In the genomic region with DNA sequence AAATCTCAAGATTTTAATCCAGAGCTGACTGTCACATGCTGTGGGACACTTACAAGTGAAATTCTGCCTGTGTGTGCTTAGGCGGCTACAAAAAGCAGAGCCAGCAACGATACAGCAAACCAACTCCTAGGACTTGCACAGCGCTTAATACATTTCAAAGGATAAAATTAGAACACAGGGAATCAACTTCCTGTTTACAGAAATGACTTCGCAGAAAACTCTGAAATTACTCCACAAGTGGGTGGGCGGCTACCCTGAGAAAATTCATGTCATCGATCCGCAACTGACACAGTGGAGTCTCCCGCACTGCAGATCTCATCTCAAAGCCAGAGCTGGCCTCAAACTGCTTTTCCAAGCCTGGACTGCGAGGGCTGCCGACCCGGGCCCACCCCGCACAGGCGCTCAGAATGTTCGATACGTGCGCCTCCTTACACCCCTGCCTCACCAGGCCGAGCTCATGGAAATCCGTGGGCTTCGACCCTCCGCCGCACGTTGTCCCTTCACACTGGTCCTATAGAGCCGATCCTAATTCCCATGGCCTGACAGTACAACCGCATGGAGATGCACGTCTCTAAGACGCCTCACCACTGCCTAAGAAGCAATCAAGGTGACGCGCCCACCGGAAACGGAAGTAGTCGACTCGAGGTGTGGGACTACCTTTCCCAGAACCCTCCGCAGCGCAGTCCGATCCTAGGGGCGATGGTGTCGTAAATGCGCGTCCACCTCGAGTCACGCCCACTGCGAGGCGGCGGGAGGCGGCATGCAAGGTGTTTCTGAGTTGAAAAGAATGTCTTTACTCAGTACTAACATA, we compare ENCODE assay signal across 7 cellular contexts. TPM values are rescaled to one million over a fixed set of nuclear protein-coding genes. Genes with fewer than 3 reads are reported as not detected.
DNase-seq lines count a peak whose midpoint lies in the region; ATAC-seq and TF ChIP-seq lines count a peak whose summit lies in the region.

A gene (minus strand): TSS at position 609 of the 811 bp plus-strand sequence. CDS start 5,625 bp downstream, outside the sequence.

- H3K79me2 ChIP-seq in GM23338 (replicated peaks; ENCODE audit: insufficient read depth) = 0 out of 2 replicates have a peak, but pooled peaks cover 13% of the 10 kb centered on the region
- H3K79me2 ChIP-seq in PC-9 (ENCODE audit: low read depth) = peaks cover 16% of the 10 kb centered on the region; the same call in 1 of the 2 replicates

- CTCF ChIA-PET in PC-9 (lab: Charles Lee) = no interaction called here

- 0 out of 3 replicates have a peak, but pooled peaks cover 4% of the 10 kb centered on the region for H3K4me1 Mint-ChIP-seq in GM23338
- peaks cover 4 to 5% of the 10 kb centered on the region in 2 donors for H3K4me1 Mint-ChIP-seq in natural killer cell treated with Interleukin-12 subunit alpha and Interleukin-12 subunit beta and Interleukin-15 and Interleukin-18, amount 100 ng/mL, for 72 hours (ENCODE audit: low read depth in 2 of 2)
- peaks cover 6% of the 10 kb centered on the region for H3K4me1 Mint-ChIP-seq in stimulated activated effector memory CD8-positive, alpha-beta T cell treated with anti-CD3 and anti-CD28 coated beads, Interleukin-12 subunit alpha, Interleukin-12 subunit beta, amount 100 ng/mL, for 72 hours

- H3F3A ChIP-seq in GM23338 (replicated peaks; ENCODE audit: low read depth) (no peaks in the 10 kb centered on the region), PC-9 (ENCODE audit: insufficient read depth, low read depth) (no peaks in the 10 kb centered on the region)

- H3K4me1 ChIP-seq in GM23338 (ENCODE audit: insufficient read depth) (peaks cover 6% of the 10 kb centered on the region; the same call in 1 of the 2 replicates), PC-9 (replicated peaks; ENCODE audit: insufficient read depth) (peaks cover 15% of the 10 kb centered on the region)

- H3K4me3 Mint-ChIP-seq in GM23338 = peak within 1 kb of the TSS; percentile 99
- peak within 1 kb of the TSS; percentile 73 for H3K4me3 Mint-ChIP-seq in natural killer cell treated with Interleukin-12 subunit alpha and Interleukin-12 subunit beta and Interleukin-15 and Interleukin-18, amount 100 ng/mL, for 72 hours
- H3K4me3 Mint-ChIP-seq in stimulated activated effector memory CD8-positive, alpha-beta T cell treated with anti-CD3 and anti-CD28 coated beads, Interleukin-12 subunit alpha, Interleukin-12 subunit beta, amount 100 ng/mL, for 72 hours = peak within 1 kb of the TSS; percentile 46

- H3K9me2 ChIP-seq in GM23338 (ENCODE audit: insufficient read depth) (peaks cover 4% of the 10 kb centered on the region), PC-9 (ENCODE audit: insufficient read depth) (no peaks in the 10 kb centered on the region)

- no peak within 1 kb of the TSS for H3K27ac ChIP-seq in GM23338 (ENCODE audit: low read depth)
- H3K27ac ChIP-seq in PC-9 = peak within 1 kb of the TSS; percentile 48

- peak within 1 kb of the TSS; percentile 84 for H3K4me2 ChIP-seq in GM23338
- H3K4me2 ChIP-seq in PC-9 = peak within 1 kb of the TSS; percentile 92

- H3K9me3 Mint-ChIP-seq in GM23338 = peaks cover 67% of the 10 kb centered on the region
- H3K9me3 Mint-ChIP-seq in natural killer cell treated with Interleukin-12 subunit alpha and Interleukin-12 subunit beta and Interleukin-15 and Interleukin-18, amount 100 ng/mL, for 72 hours = peaks cover 44% of the 10 kb centered on the region
- peaks cover 54% of the 10 kb centered on the region for H3K9me3 Mint-ChIP-seq in stimulated activated effector memory CD8-positive, alpha-beta T cell treated with anti-CD3 and anti-CD28 coated beads, Interleukin-12 subunit alpha, Interleukin-12 subunit beta, amount 100 ng/mL, for 72 hours

- intact Hi-C loops in PC-9 (cut with micrococcal nuclease; ENCODE audit: unreplicated experiment) = no loop called here

- POLR2A ChIA-PET in PC-9 (lab: Charles Lee; ENCODE audit: unreplicated experiment) = interaction anchor here (0.6 kb wide), 1 partner anchor 188 kb away, joined by 6 read pairs; no protein-coding TSS in a partner anchor

- H3K36me3 ChIP-seq in GM23338 (ENCODE audit: insufficient read depth) (no peaks in the 10 kb centered on the region; the same call in 1 of the 2 replicates), PC-9 (ENCODE audit: low read depth) (peaks cover 46% of the 10 kb centered on the region)

- H2AFZ ChIP-seq in GM23338 = peak within 1 kb of the TSS; percentile 80; the same call in 1 of the 2 replicates
- peak within 1 kb of the TSS; percentile 91 for H2AFZ ChIP-seq in PC-9

- peak within 1 kb of the TSS; percentile 71 for H3K4me3 ChIP-seq in GM23338
- peak within 1 kb of the TSS; percentile 64 for H3K4me3 ChIP-seq in PC-9
- H3K4me3 ChIP-seq in foreskin fibroblast (ENCODE audit: low read depth in 1 of 2, low read length in 2 of 2) = peak within 1 kb of the TSS; percentile 80 to 85

- H3K9me3 ChIP-seq in PC-9 (ENCODE audit: insufficient read depth, low read depth) = peaks cover 56% of the 10 kb centered on the region; the same call in 1 of the 2 replicates

- DNase-seq in GM23338 (ENCODE audit: low spot score) (peak; percentile 99), PC-9 (peak; percentile 89 to 96), foreskin fibroblast (peak; percentile 91 to 97)
- DNase-seq in activated effector memory CD4-positive, alpha-beta T cell treated with anti-CD3 and anti-CD28 coated beads, Interleukin-2, amount 50 U/mL, for 16 hours = peak; percentile 80
- DNase-seq in natural killer cell treated with Interleukin-12 subunit alpha and Interleukin-12 subunit beta and Interleukin-15 and Interleukin-18, amount 100 ng/mL, for 72 hours (ENCODE audit: low spot score) = peak; percentile 66
- peak; percentile 3 to 50 for DNase-seq in stimulated activated effector memory CD8-positive, alpha-beta T cell treated with anti-CD3 and anti-CD28 coated beads, Interleukin-12 subunit alpha, Interleukin-12 subunit beta, amount 100 ng/mL, for 72 hours (ENCODE audit: low spot score in 2 of 2)

- TF ChIP-seq CTCF in GM23338 (conservative IDR thresholded peaks at IDR 0.05; ENCODE audit: low read depth in 2 of 2) (no peak), PC-9 (conservative IDR thresholded peaks at IDR 0.05) (no peak), foreskin fibroblast (IDR thresholded peaks at IDR 0.05; ENCODE audit: low read depth, low read length) (no peak)

- ATAC-seq in GM23338 (peak; percentile 100), GM21723 (IDR thresholded peaks at IDR 0.05; ENCODE audit: unreplicated experiment) (no peak)
- ATAC-seq in natural killer cell treated with Interleukin-12 subunit alpha and Interleukin-12 subunit beta and Interleukin-15 and Interleukin-18, amount 100 ng/mL, for 72 hours = peak; percentile 61 to 78
- peak; percentile 62 for ATAC-seq in stimulated activated effector memory CD8-positive, alpha-beta T cell treated with anti-CD3 and anti-CD28 coated beads, Interleukin-12 subunit alpha, Interleukin-12 subunit beta, amount 100 ng/mL, for 72 hours

- H3K27me3 Mint-ChIP-seq in GM23338 (ENCODE audit: insufficient read depth, low read depth, poor library complexity) = peaks cover 15% of the 10 kb centered on the region
- H3K27me3 Mint-ChIP-seq in natural killer cell treated with Interleukin-12 subunit alpha and Interleukin-12 subunit beta and Interleukin-15 and Interleukin-18, amount 100 ng/mL, for 72 hours = peaks cover 0 to 6% of the 10 kb centered on the region in 2 donors

- BruUV-seq in PC-9 (replicated peaks; lab: Mats Ljungman, UMichigan) = no TSS peak

- peak within 1 kb of the TSS; percentile 92 for H3K27ac Mint-ChIP-seq in GM23338
- no peak within 1 kb of the TSS for H3K27ac Mint-ChIP-seq in natural killer cell treated with Interleukin-12 subunit alpha and Interleukin-12 subunit beta and Interleukin-15 and Interleukin-18, amount 100 ng/mL, for 72 hours
- no peak within 1 kb of the TSS for H3K27ac Mint-ChIP-seq in stimulated activated effector memory CD8-positive, alpha-beta T cell treated with anti-CD3 and anti-CD28 coated beads, Interleukin-12 subunit alpha, Interleukin-12 subunit beta, amount 100 ng/mL, for 72 hours

- no peaks in the 10 kb centered on the region for H3K27me3 ChIP-seq in GM23338 (ENCODE audit: insufficient read depth)
- H3K27me3 ChIP-seq in PC-9 (ENCODE audit: insufficient read depth, low read depth) = peaks cover 32% of the 10 kb centered on the region

- no peaks in the 10 kb centered on the region; the same call in 1 of the 2 replicates for H4K20me1 ChIP-seq in GM23338 (replicated peaks; ENCODE audit: insufficient read depth)
- H4K20me1 ChIP-seq in PC-9 (ENCODE audit: insufficient read depth) = no peaks in the 10 kb centered on the region

- peaks cover 59% of the 10 kb centered on the region for H3K36me3 Mint-ChIP-seq in GM23338 (ENCODE audit: low read depth)
- H3K36me3 Mint-ChIP-seq in natural killer cell treated with Interleukin-12 subunit alpha and Interleukin-12 subunit beta and Interleukin-15 and Interleukin-18, amount 100 ng/mL, for 72 hours = peaks cover 73% of the 10 kb centered on the region
- no peaks in the 10 kb centered on the region for H3K36me3 Mint-ChIP-seq in stimulated activated effector memory CD8-positive, alpha-beta T cell treated with anti-CD3 and anti-CD28 coated beads, Interleukin-12 subunit alpha, Interleukin-12 subunit beta, amount 100 ng/mL, for 72 hours

RNA-seq across cellular contexts. Expression of the gene that starts here (rescaled TPM):
- 4.0 and 5.2 TPM in 2 replicates for total RNA-seq in GM23338 (2014; rRNA removed; shearing (Covaris generic))
- 2.6 and 3.4 TPM in 2 replicates for polyA plus RNA-seq in GM23338 (2016; fragmentation: Nextera tagmentation; extraction: Ambion mirVana)
- total RNA-seq in PC-9 (2021) = 11.3 and 12.3 TPM in 2 replicates
- total RNA-seq in natural killer cell treated with Interleukin-12 subunit alpha and Interleukin-12 subunit beta and Interleukin-15 and Interleukin-18, amount 100 ng/mL, for 72 hours = under 1 TPM in 1 of 2 donors, not detected in 1; 0.24 TPM

Comparison
In these comparisons a context has a peak if more than half of its experiments do, and no peak if none do; other contexts are left out.
1. Peak in DNase-seq and ATAC-seq in natural killer cell treated with Interleukin-12 subunit alpha and Interleukin-12 subunit beta and Interleukin-15 and Interleukin-18, amount 100 ng/mL, for 72 hours; RNA of the gene not detected or under 1 TPM.
2. DNase-seq: peak in every context shown above with its lines; median percentile 99 in GM23338; 94 in foreskin fibroblast; 92 in PC-9; 80 in activated effector memory CD4-positive, alpha-beta T cell treated with anti-CD3 and anti-CD28 coated beads, Interleukin-2, amount 50 U/mL, for 16 hours; 66 in natural killer cell treated with Interleukin-12 subunit alpha and Interleukin-12 subunit beta and Interleukin-15 and Interleukin-18, amount 100 ng/mL, for 72 hours; 26 in stimulated activated effector memory CD8-positive, alpha-beta T cell treated with anti-CD3 and anti-CD28 coated beads, Interleukin-12 subunit alpha, Interleukin-12 subunit beta, amount 100 ng/mL, for 72 hours.
3. H3K4me3 Mint-ChIP-seq: peak in every context shown above with its lines; median percentile 99 in GM23338; 73 in natural killer cell treated with Interleukin-12 subunit alpha and Interleukin-12 subunit beta and Interleukin-15 and Interleukin-18, amount 100 ng/mL, for 72 hours; 46 in stimulated activated effector memory CD8-positive, alpha-beta T cell treated with anti-CD3 and anti-CD28 coated beads, Interleukin-12 subunit alpha, Interleukin-12 subunit beta, amount 100 ng/mL, for 72 hours.